Comparison of ENCODE assay signal across 10 cellular contexts in the genomic region with DNA sequence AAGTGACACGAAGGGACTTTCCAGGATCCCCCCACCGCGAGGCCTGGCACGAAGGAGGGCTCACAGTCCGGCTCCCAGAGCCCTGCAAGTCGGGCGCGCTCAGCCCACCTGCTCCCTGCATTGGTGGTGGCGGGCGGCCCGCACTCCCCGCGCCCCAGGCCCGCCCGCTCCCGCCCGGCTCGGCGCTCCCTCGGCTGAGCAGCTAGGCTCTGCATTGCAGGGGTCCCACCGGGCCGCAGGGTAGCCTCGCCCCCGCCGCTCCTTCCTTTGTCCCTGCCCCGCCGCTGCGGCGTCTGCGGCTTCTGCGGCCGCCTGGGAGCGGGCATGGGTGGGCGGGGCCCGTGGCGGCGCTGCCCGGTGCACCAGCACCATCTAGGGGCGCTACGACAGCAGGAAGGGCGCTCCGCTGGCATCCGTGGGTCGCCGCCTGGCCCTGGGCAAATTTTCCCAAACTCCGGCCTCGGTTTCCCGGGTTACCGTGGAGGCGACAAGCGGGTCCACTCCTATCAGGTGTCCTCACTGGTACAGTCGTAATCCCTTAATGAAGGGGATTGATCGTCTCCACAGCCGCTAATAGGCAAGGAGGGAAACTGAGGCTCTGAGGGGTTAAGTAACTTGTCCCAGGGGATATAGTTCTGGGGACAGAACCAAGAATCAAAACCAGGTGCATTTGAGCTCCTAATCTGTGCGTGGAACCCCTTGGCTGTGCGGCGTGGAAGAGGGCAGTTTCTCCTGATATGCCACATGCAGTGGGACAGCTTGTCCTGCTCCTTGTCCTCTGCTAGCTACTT.
DNase-seq lines count a peak whose midpoint lies in the region; ATAC-seq and TF ChIP-seq lines count a peak whose summit lies in the region.
"Had no signal": no experiment of that assay in that cellular context is flagged by ENCODE, and none has a peak within 500 bp of the region (broad histone marks: within the 10 kb centered on the region; RNA-seq: fewer than 3 reads in every experiment).

No MANE protein-coding gene starts in this region.

- peak; percentile 68 for DNase-seq in Calu3
- peak in 1 of 2 experiments; percentile 7 for DNase-seq in HL-60 (ENCODE audit: low read depth in 1 of 2, low spot score in 1 of 2)
- DNase-seq in SW480 (ENCODE audit: low spot score): peak; percentile 39
- peak in 40 of 42 donors; percentile 20 to 84 (median 64) for DNase-seq in head of caudate nucleus
- no peak for DNase-seq in GF-D8 (lab: John Stamatoyannopoulos, UW)

- peaks cover 57% of the 10 kb centered on the region for H3K27me3 Mint-ChIP-seq in Calu3 (ENCODE audit: unreplicated experiment)

- peak overlapping the region; percentile 64 for H3K4me2 ChIP-seq in parathyroid adenoma (ENCODE audit: low read length)

- no peaks in the 10 kb centered on the region for H3K9me3 ChIP-seq in parathyroid adenoma (ENCODE audit: control insufficient read depth, low read length)
- H3K9me3 ChIP-seq: neutrophil, SJSA1 had no signal

- intact Hi-C loops in Calu3 (cut with micrococcal nuclease; ENCODE audit: unreplicated experiment): loop anchor here (1.0 to 5.0 kb wide), 2 partner anchors 566 to 871 kb away; partner anchors contain the start of gene MYCN
- intact Hi-C loops in head of caudate nucleus (cut with DNase I): loop anchor here (5.0 to 10.0 kb wide), 2 partner anchors 571 to 873 kb away; no protein-coding TSS in a partner anchor

- CTCF ChIA-PET in Calu3 (lab: Charles Lee): interaction anchor here (0.9 to 1.1 kb wide), 2 partner anchors 50 to 569 kb away, joined by 3 read pairs; no protein-coding TSS in a partner anchor

- no peaks in the 10 kb centered on the region for H3K4me1 ChIP-seq in parathyroid adenoma

- H2AFZ ChIP-seq in parathyroid adenoma: peak overlapping the region; percentile 85

- no peaks in the 10 kb centered on the region for H3K4me1 Mint-ChIP-seq in Calu3 (ENCODE audit: low read depth, unreplicated experiment)

- no TSS peak for BruUV-seq in Calu3 (replicated peaks; lab: Mats Ljungman, UMichigan)

- H3K9ac ChIP-seq in parathyroid adenoma: no peak overlapping the region

- H3K9me3 Mint-ChIP-seq in Calu3 (ENCODE audit: low read depth, unreplicated experiment): no peaks in the 10 kb centered on the region

- H3K27ac ChIP-seq in HL-60 (replicated peaks) (no peak overlapping the region), parathyroid adenoma (no peak overlapping the region)
- H3K27ac ChIP-seq: neutrophil, SJSA1 had no signal

- no peaks in the 10 kb centered on the region for H3K36me3 Mint-ChIP-seq in Calu3 (ENCODE audit: insufficient read depth, unreplicated experiment)

- H3K4me3 ChIP-seq in HL-60 (replicated peaks; ENCODE audit: insufficient read depth, low read length) (no peak overlapping the region), parathyroid adenoma (ENCODE audit: low read depth, low read length) (peak overlapping the region; percentile 30)
- H3K4me3 ChIP-seq: SJSA1 had no signal

- peaks cover 28% of the 10 kb centered on the region for H3K27me3 ChIP-seq in HL-60 (ENCODE audit: insufficient read depth, poor library complexity, severe bottlenecking)
- H3K27me3 ChIP-seq in parathyroid adenoma (ENCODE audit: control insufficient read depth, insufficient read depth, low read length): no peaks in the 10 kb centered on the region

- peak overlapping the region; percentile 58 for H3K4me3 Mint-ChIP-seq in Calu3 (ENCODE audit: low read depth, unreplicated experiment)

- TF ChIP-seq CTCF in Calu3 (IDR thresholded peaks at IDR 0.05; ENCODE audit: unreplicated experiment) (peak; percentile 49), HL-60 (IDR thresholded peaks at IDR 0.05; ENCODE audit: insufficient read depth, low read length) (peak; percentile 28), parathyroid adenoma (IDR thresholded peaks at IDR 0.05) (peak; percentile 56)

- H3K27ac Mint-ChIP-seq in Calu3 (ENCODE audit: unreplicated experiment): no peak overlapping the region

- no peak for ATAC-seq in GM21447 (IDR thresholded peaks at IDR 0.05; ENCODE audit: unreplicated experiment)
- no peak for ATAC-seq in GM21528 (IDR thresholded peaks at IDR 0.05; ENCODE audit: low FRiP score, unreplicated experiment)

- no peaks in the 10 kb centered on the region for H3K36me3 ChIP-seq in parathyroid adenoma (ENCODE audit: control insufficient read depth, insufficient read depth, low read length)
- H3K36me3 ChIP-seq: neutrophil, SJSA1 had no signal

- no peaks in the 10 kb centered on the region for H3K79me2 ChIP-seq in parathyroid adenoma
